Comparison of ENCODE assay signal across 11 cellular contexts in genomic region chr5:61322738-61323429, GRCh38. TPM values are rescaled to one million over a fixed set of nuclear protein-coding genes. Genes with fewer than 3 reads are reported as not detected.
DNase-seq lines count a peak whose midpoint lies in the region; ATAC-seq and TF ChIP-seq lines count a peak whose summit lies in the region.
"Had no signal": no experiment of that assay in that cellular context is flagged by ENCODE, and none has a peak within 500 bp of the region (broad histone marks: within the 10 kb centered on the region; RNA-seq: fewer than 3 reads in every experiment).

No MANE protein-coding gene starts in this region.

- no peaks in the 10 kb centered on the region for H3K36me3 ChIP-seq in left lung

- peak; percentile 85 for ATAC-seq in left lung
- no peak for ATAC-seq in HG03135 (IDR thresholded peaks at IDR 0.05; ENCODE audit: unreplicated experiment)
- ATAC-seq in GM21515 (IDR thresholded peaks at IDR 0.05; ENCODE audit: unreplicated experiment), result no peak

- DNase-seq in A172 (ENCODE audit: low spot score), result peak; percentile 45
- DNase-seq in HT-29 (ENCODE audit: low spot score), result peak; percentile 57
- DNase-seq in amniotic epithelial cell (ENCODE audit: low read depth), result peak; percentile 80
- DNase-seq in left lung, result peak in 1 of 2 donors; percentile 68
- no peak for DNase-seq in cerebellar cortex (ENCODE audit: low spot score)
- no peak for DNase-seq in progenitor cell of endocrine pancreas (ENCODE audit: low spot score, unreplicated experiment)
- DNase-seq: NK-92 treated with Interleukin-12 subunit alpha and Interleukin-12 subunit beta, amount 100 ng/mL, for 24 hours had no signal

- H3K9me3 ChIP-seq in left lung, result no peaks in the 10 kb centered on the region

- H3K4me3 ChIP-seq in left lung, result no peak overlapping the region
- H3K4me3 ChIP-seq: skin epidermis had no signal

- TF ChIP-seq CTCF in left lung (IDR thresholded peaks at IDR 0.05) (no peak), progenitor cell of endocrine pancreas (IDR thresholded peaks at IDR 0.05; ENCODE audit: unreplicated experiment) (no peak)

- H3K4me3 Mint-ChIP-seq in progenitor cell of endocrine pancreas (ENCODE audit: low read depth), result no peak overlapping the region
- H3K4me3 Mint-ChIP-seq: type B pancreatic cell had no signal

- H3K27ac ChIP-seq in left lung, result peak overlapping the region; percentile 33 to 66
- H3K27ac ChIP-seq: skin epidermis had no signal

- H3K27me3 Mint-ChIP-seq in progenitor cell of endocrine pancreas, result peaks cover 12% of the 10 kb centered on the region

- intact Hi-C loops in left lung (cut with DNase I), result no loop called here

- H3K27me3 ChIP-seq in left lung, result no peaks in the 10 kb centered on the region

- H3K9me3 Mint-ChIP-seq in progenitor cell of endocrine pancreas (ENCODE audit: low read depth), result no peaks in the 10 kb centered on the region
- H3K9me3 Mint-ChIP-seq: type B pancreatic cell had no signal

- H3K36me3 Mint-ChIP-seq in progenitor cell of endocrine pancreas (ENCODE audit: insufficient read depth), result no peaks in the 10 kb centered on the region
- H3K36me3 Mint-ChIP-seq: type B pancreatic cell had no signal

- peaks cover 12 to 65% of the 10 kb centered on the region in 2 donors for H3K4me1 ChIP-seq in left lung

- peaks cover 16% of the 10 kb centered on the region for H3K4me1 Mint-ChIP-seq in progenitor cell of endocrine pancreas (ENCODE audit: low read depth)

- no peak overlapping the region for H3K27ac Mint-ChIP-seq in progenitor cell of endocrine pancreas
- H3K27ac Mint-ChIP-seq: type B pancreatic cell had no signal

RNA-seq across cellular contexts. Expression of gene ZSWIM6, which starts 9.2 kb away (rescaled TPM):
- total RNA-seq in A172 (2014; rRNA removed; shearing (Covaris generic)), result 5.6 and 5.9 TPM in 2 replicates
- 3.0 and 3.2 TPM in 2 replicates for total RNA-seq in HT-29 (2014; rRNA removed; shearing (Covaris generic))
- total RNA-seq in left lung, result 10 to 100 TPM; 17.5 to 20.3 TPM
- 33.4 and 35.2 TPM in 2 replicates for total RNA-seq in progenitor cell of endocrine pancreas

Comparison
In these comparisons a context has a peak if more than half of its experiments do, and no peak if none do; other contexts are left out.
1. DNase-seq: peak in A172 (single experiment), HT-29 (single experiment) and amniotic epithelial cell (single experiment); none in cerebellar cortex (single experiment) and progenitor cell of endocrine pancreas (single experiment).